ENCODE assay signal across 21 cellular contexts in the genomic region with DNA sequence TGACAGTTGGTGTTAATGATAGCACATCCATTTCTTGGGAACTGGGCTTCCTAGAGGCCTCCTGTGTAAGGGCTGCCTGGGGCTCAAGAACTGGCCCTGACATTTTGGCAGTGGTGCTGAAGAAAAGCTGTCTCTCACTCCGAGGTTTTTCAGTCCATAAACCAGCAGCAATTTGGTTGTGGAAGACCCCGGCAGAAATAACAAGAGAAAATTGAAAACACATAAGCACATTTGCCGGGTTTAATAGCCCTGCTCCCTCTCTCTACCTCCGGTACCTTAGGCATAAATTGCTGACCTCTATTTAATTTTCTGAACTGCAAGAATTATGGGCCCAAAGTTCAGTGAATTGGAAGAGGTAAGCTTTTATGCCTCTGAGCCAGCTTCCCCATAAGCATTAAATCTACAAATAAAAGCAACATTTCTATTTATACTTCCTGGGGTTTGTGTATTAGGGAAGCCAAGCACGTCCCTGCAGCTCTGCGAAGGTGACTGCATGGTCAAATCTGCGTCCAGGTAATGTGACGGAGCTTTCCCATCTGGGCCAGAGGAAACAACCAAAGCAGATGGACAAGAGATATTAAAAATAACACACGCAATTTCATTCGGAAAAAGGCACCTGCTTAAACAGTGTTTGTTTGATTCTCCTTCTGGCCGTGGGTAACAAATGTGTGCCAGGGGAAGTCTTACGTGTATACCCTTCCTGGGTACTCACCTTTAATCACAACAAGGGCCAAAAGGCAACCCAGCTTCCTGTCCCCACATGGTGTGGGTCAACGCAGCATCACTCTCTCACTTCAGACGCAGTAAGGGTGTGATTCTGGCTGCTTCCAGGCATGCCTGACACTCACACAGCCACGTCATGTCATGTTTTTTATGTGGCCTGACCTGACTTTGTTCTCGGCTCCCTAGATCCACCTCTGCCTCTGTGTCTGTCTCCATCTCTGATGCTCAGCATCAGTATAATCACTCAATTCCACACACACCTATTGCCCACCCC.
DNase-seq lines count a peak whose midpoint lies in the region; ATAC-seq, FAIRE-seq and TF ChIP-seq lines count a peak whose summit lies in the region.
"Had no signal": no experiment of that assay in that cellular context is flagged by ENCODE, and none has a peak within 500 bp of the region (broad histone marks: within the 10 kb centered on the region; RNA-seq: fewer than 3 reads in every experiment).

No MANE protein-coding gene starts in this region.

- TF ChIP-seq CTCF in K562 (IDR thresholded peaks at IDR 0.05 in 2 of 3, conservative IDR thresholded peaks at IDR 0.05 in 1 of 3; ENCODE audit: insufficient read depth in 2 of 3, low read depth in 1 of 3, low read length in 3 of 3) (no peak), kidney (IDR thresholded peaks at IDR 0.05; ENCODE audit: borderline replicate concordance, extremely low read depth, insufficient read depth) (no peak), neural crest cell (conservative IDR thresholded peaks at IDR 0.05) (no peak), gastrocnemius medialis (IDR thresholded peaks at IDR 0.05 in 4 of 5, conservative IDR thresholded peaks at IDR 0.05 in 1 of 5) (no peak)

- no peaks in the 10 kb centered on the region for H3K9me3 Mint-ChIP-seq in neural crest cell
- H3K9me3 Mint-ChIP-seq in T-helper 2 cell treated with Interferon-gamma antibody and Interleukin-4, amounts not matched to agents 5 μg/mL and 100 μg/mL, for 36 hours, result no peaks in the 10 kb centered on the region

- POLR2A ChIA-PET in K562 (lab: Yijun Ruan, JAX), result no interaction called here

- H3K4me1 ChIP-seq in K562 (replicated peaks in 1 of 2; ENCODE audit: control insufficient read depth in 2 of 2, insufficient read depth in 2 of 2, low read length in 2 of 2), result no peaks in the 10 kb centered on the region
- peaks cover 0 to 8% of the 10 kb centered on the region in 2 donors for H3K4me1 ChIP-seq in kidney (ENCODE audit: control insufficient read depth in 1 of 2, insufficient read depth in 1 of 2, low read depth in 1 of 2, low read length in 2 of 2)
- H3K4me1 ChIP-seq in gastrocnemius medialis, result no peaks in the 10 kb centered on the region
- H3K4me1 ChIP-seq: BLaER1 had no signal

- in situ Hi-C loops in K562 (cut with MboI), result no loop called here
- in situ Hi-C loops in gastrocnemius medialis (cut with MboI; ENCODE audit: low sequenced_read_pairs in 4 of 4), result no loop called here

- H3K9ac ChIP-seq in K562 (ENCODE audit: insufficient read depth in 1 of 2, low read depth in 2 of 2, low read length in 2 of 2), result no peak overlapping the region
- H3K9ac ChIP-seq in kidney (ENCODE audit: low read length in 2 of 2), result no peak overlapping the region
- H3K9ac ChIP-seq: BLaER1, GM23248 had no signal

- no peak overlapping the region for H2AFZ ChIP-seq in K562 (ENCODE audit: low read depth, low read length)
- H2AFZ ChIP-seq: GM23248 had no signal

- WGBS in K562 (ENCODE audit: insufficient coverage, low coverage, missing lambda C conversion rate), result 3% methylated on average over 16 of the region's 16 CpGs

- H3K27ac Mint-ChIP-seq in neural crest cell (ENCODE audit: unreplicated experiment), result peak overlapping the region; percentile 44
- H3K27ac Mint-ChIP-seq in T-helper 2 cell treated with Interferon-gamma antibody and Interleukin-4, amounts not matched to agents 5 μg/mL and 100 μg/mL, for 36 hours, result no peak overlapping the region
- H3K27ac Mint-ChIP-seq: CD4-positive, alpha-beta memory T cell had no signal

- H3K9me1 ChIP-seq in K562 (ENCODE audit: control insufficient read depth, insufficient read depth, low read length), result no peaks in the 10 kb centered on the region

- H3K4me3 ChIP-seq in K562 (no peak overlapping the region), kidney (ENCODE audit: low read length in 2 of 2) (no peak overlapping the region), gastrocnemius medialis (no peak overlapping the region)
- H3K4me3 ChIP-seq: BLaER1, GM12878, GM23248 had no signal

- CTCF ChIA-PET in K562 (lab: Yijun Ruan, JAX; ENCODE audit: low intra/inter-chr PET ratio), result no interaction called here

- ATAC-seq in K562 (no peak; the same call in 2 of the 3 replicates), gastrocnemius medialis (no peak), Right ventricle myocardium superior (ENCODE audit: poor library complexity) (no peak), HG03025 (IDR thresholded peaks at IDR 0.05; ENCODE audit: low FRiP score, unreplicated experiment) (no peak)
- ATAC-seq: GM12878 had no signal

- H3K27me3 Mint-ChIP-seq in neural crest cell (ENCODE audit: low read depth), result peaks cover 14% of the 10 kb centered on the region
- no peaks in the 10 kb centered on the region for H3K27me3 Mint-ChIP-seq in T-helper 2 cell treated with Interferon-gamma antibody and Interleukin-4, amounts not matched to agents 5 μg/mL and 100 μg/mL, for 36 hours (ENCODE audit: low read depth)

- no peak for TF ChIP-seq RAD21 in K562 (CRISPR knock-in tag; conservative IDR thresholded peaks at IDR 0.05 in 1 of 2, IDR thresholded peaks at IDR 0.05 in 1 of 2)

- no peaks in the 10 kb centered on the region for H4K20me1 ChIP-seq in K562 (replicated peaks; ENCODE audit: control insufficient read depth, insufficient read depth, low read length)
- H4K20me1 ChIP-seq: BLaER1 had no signal

- peak; percentile 32 for FAIRE-seq in K562 (lab: Jason Lieb, UNC)
- no peak for FAIRE-seq in kidney (lab: Jason Lieb, UNC)
- FAIRE-seq: GM12878, GM19239 had no signal

- intact Hi-C loops in K562 (cut with micrococcal nuclease), result no loop called here
- intact Hi-C loops in kidney (cut with DNase I), result no loop called here
- intact Hi-C loops in gastrocnemius medialis (cut with DNase I; ENCODE audit: low total_unique reads), result no loop called here
- intact Hi-C loops in Right ventricle myocardium superior (cut with DNase I), result no loop called here

- no peak for TF ChIP-seq EP300 in K562 (IDR thresholded peaks at IDR 0.05; ENCODE audit: low read length)

- TF ChIP-seq POLR2A in K562 (conservative IDR thresholded peaks at IDR 0.05), result no peak
- TF ChIP-seq POLR2A in gastrocnemius medialis (IDR thresholded peaks at IDR 0.05), result no peak

- no peak overlapping the region for H3K4me3 Mint-ChIP-seq in neural crest cell
- no peak overlapping the region for H3K4me3 Mint-ChIP-seq in T-helper 2 cell treated with Interferon-gamma antibody and Interleukin-4, amounts not matched to agents 5 μg/mL and 100 μg/mL, for 36 hours
- H3K4me3 Mint-ChIP-seq: CD4-positive, alpha-beta memory T cell had no signal

- no peaks in the 10 kb centered on the region for H3K36me3 Mint-ChIP-seq in neural crest cell (ENCODE audit: low read depth)
- no peaks in the 10 kb centered on the region for H3K36me3 Mint-ChIP-seq in T-helper 2 cell treated with Interferon-gamma antibody and Interleukin-4, amounts not matched to agents 5 μg/mL and 100 μg/mL, for 36 hours (ENCODE audit: low read depth)
- H3K36me3 Mint-ChIP-seq: CD4-positive, alpha-beta memory T cell had no signal

- H3K79me2 ChIP-seq in K562 (ENCODE audit: control insufficient read depth, insufficient read depth, low read length), result no peaks in the 10 kb centered on the region

- BruUV-seq in K562 (replicated peaks; lab: Mats Ljungman, UMichigan), result no TSS peak

- H3K4me2 ChIP-seq in K562 (ENCODE audit: insufficient read depth, low read length), result no peak overlapping the region
- H3K4me2 ChIP-seq: BLaER1 had no signal

- no peaks in the 10 kb centered on the region for H3K4me1 Mint-ChIP-seq in neural crest cell
- no peaks in the 10 kb centered on the region for H3K4me1 Mint-ChIP-seq in T-helper 2 cell treated with Interferon-gamma antibody and Interleukin-4, amounts not matched to agents 5 μg/mL and 100 μg/mL, for 36 hours (ENCODE audit: low read depth)
- H3K4me1 Mint-ChIP-seq: CD4-positive, alpha-beta memory T cell had no signal

- H3K27ac ChIP-seq in K562 (ENCODE audit: extremely low read depth, low read depth, low read length) (no peak overlapping the region), kidney (ENCODE audit: low read depth in 2 of 2, low read length in 2 of 2) (peak overlapping the region; percentile 23 to 35), gastrocnemius medialis (no peak overlapping the region)
- H3K27ac ChIP-seq: BLaER1, GM23248 had no signal

- H3K27me3 ChIP-seq in K562 (ENCODE audit: control insufficient read depth in 2 of 2, insufficient read depth in 2 of 2, low read length in 2 of 2), result peaks cover 0 to 6% of the 10 kb centered on the region in 2 experiments; a peak in 2 of 5 replicates
- no peaks in the 10 kb centered on the region for H3K27me3 ChIP-seq in gastrocnemius medialis
- H3K27me3 ChIP-seq: BLaER1 had no signal

- peak; percentile 36 for DNase-seq in NCI-H2227 treated with DMSO at 0.1 percent for 48 hours (lab: John Stamatoyannopoulos, UW)
- DNase-seq in K562 (ENCODE audit: extremely low read depth in 1 of 4, low spot score in 3 of 4), result no peak
- no peak for DNase-seq in kidney
- no peak for DNase-seq in neural crest cell (ENCODE audit: low read depth, low spot score)
- no peak for DNase-seq in gastrocnemius medialis
- DNase-seq in Right ventricle myocardium superior, result no peak
- DNase-seq in T-helper 2 cell treated with Interferon-gamma antibody and Interleukin-4, amounts not matched to agents 5 μg/mL and 100 μg/mL, for 36 hours (ENCODE audit: low spot score), result no peak
- DNase-seq: CD4-positive, alpha-beta memory T cell; DMS153; GM23248; HCEC 1CT; IMR-90; Karpas-422; NCI-H1436; NCI-H1930; NCI-H526; NK-92 treated with Interleukin-12 subunit alpha and Interleukin-12 subunit beta, amount 100 ng/mL, for 24 hours had no signal

- H3K9me3 ChIP-seq in K562 (replicated peaks; ENCODE audit: control insufficient read depth, insufficient read depth, low read depth, low read length) (no peaks in the 10 kb centered on the region), kidney (ENCODE audit: control insufficient read depth in 1 of 2, low read length in 2 of 2) (no peaks in the 10 kb centered on the region), gastrocnemius medialis (no peaks in the 10 kb centered on the region)
- H3K9me3 ChIP-seq: BLaER1 had no signal

- H3K36me3 ChIP-seq in K562 (ENCODE audit: control insufficient read depth, insufficient read depth, low read length) (no peaks in the 10 kb centered on the region), kidney (ENCODE audit: control insufficient read depth in 1 of 2, insufficient read depth in 2 of 2, low read length in 2 of 2) (no peaks in the 10 kb centered on the region), gastrocnemius medialis (no peaks in the 10 kb centered on the region)
- H3K36me3 ChIP-seq: BLaER1 had no signal

TF ChIP-seq in K562, 482 proteins besides CTCF, POLR2A, EP300 and RAD21 (continues in another document):
- no peak for TF ChIP-seq U2AF1 (optimal IDR thresholded peaks at IDR 0.05; ENCODE audit: low read depth, low read length)

Comparison
In these comparisons a context has a peak if more than half of its experiments do, and no peak if none do; other contexts are left out.
1. H3K27ac ChIP-seq: peak in kidney (2 of 2); none in K562 (single experiment) and gastrocnemius medialis (0 of 4).